ENCODE assay signal across 18 cellular contexts in genomic region chr10:11265486-11265885, GRCh38.
DNase-seq lines count a peak whose midpoint lies in the region; ATAC-seq and TF ChIP-seq lines count a peak whose summit lies in the region.
"Had no signal": no experiment of that assay in that cellular context is flagged by ENCODE, and none has a peak within 500 bp of the region (broad histone marks: within the 10 kb centered on the region; RNA-seq: fewer than 3 reads in every experiment).

No MANE protein-coding gene starts in this region.

- peak overlapping the region; percentile 44 for H3K4me3 Mint-ChIP-seq in activated B cell treated with CpG ODN at 0.5 μM for 24 hours
- H3K4me3 Mint-ChIP-seq in immature natural killer cell: peak overlapping the region in 3 of 5 donors; percentile 4 to 64 (median 29)
- H3K4me3 Mint-ChIP-seq: mesothelial cell of epicardium had no signal

- CTCF ChIA-PET in activated B cell treated with CpG ODN at 0.5 μM for 24 hours (lab: Charles Lee): interaction anchor here (1.7 kb wide), 1 partner anchor 39 kb away, joined by 3 read pairs; no protein-coding TSS in a partner anchor

- intact Hi-C loops in left ventricle myocardium inferior (cut with micrococcal nuclease): no loop called here
- intact Hi-C loops in cardiac septum (cut with DNase I): loop anchor here (10.0 kb wide), 1 partner anchor 381 kb away; no protein-coding TSS in a partner anchor
- intact Hi-C loops in activated B cell treated with CpG ODN at 0.5 μM for 24 hours (cut with micrococcal nuclease): no loop called here
- intact Hi-C loops in heart left ventricle (cut with DNase I): loop anchor here in 9 of 10 donors (5.0 to 10.0 kb wide), 11 partner anchors 71 to 471 kb away; partner anchors contain the start of gene CELF2 (in 2 of the 9)
- intact Hi-C loops in sciatic nerve (cut with DNase I): no loop called here

- peaks cover 77% of the 10 kb centered on the region for H3K4me1 ChIP-seq in left ventricle myocardium inferior
- H3K4me1 ChIP-seq in heart left ventricle: peaks cover 0 to 78% (median 30%) of the 10 kb centered on the region in 12 donors

- POLR2A ChIA-PET in activated B cell treated with CpG ODN at 0.5 μM for 24 hours (lab: Charles Lee): interaction anchor here (0.6 kb wide), 1 partner anchor 101 kb away, joined by 3 read pairs; no protein-coding TSS in a partner anchor

- DNase-seq in left ventricle myocardium inferior: no peak
- DNase-seq in cardiac septum (ENCODE audit: low spot score): no peak
- DNase-seq in activated B cell treated with CpG ODN at 0.5 μM for 24 hours: no peak
- no peak for DNase-seq in immature natural killer cell
- DNase-seq in heart left ventricle: no peak
- no peak for DNase-seq in NCI-H82 treated with DMSO at 0.1 percent for 48 hours (lab: John Stamatoyannopoulos, UW; ENCODE audit: unreplicated experiment)
- DNase-seq in sciatic nerve (ENCODE audit: low spot score): no peak
- DNase-seq: activated effector memory CD4-positive, alpha-beta T cell treated with anti-CD3 and anti-CD28 coated beads, Interleukin-2, amount 50 U/mL, for 16 hours; EL; HCEC 1CT; NCI-H2029; NCI-H446 treated with DMSO at 0.1 percent for 48 hours; T-helper 1 cell; upper lobe of right lung had no signal

- H3K27ac ChIP-seq in left ventricle myocardium inferior (replicated peaks) (peak overlapping the region; percentile 39), heart left ventricle (peak overlapping the region in 1 of 12 donors; percentile 7)
- H3K27ac ChIP-seq: epithelial cell of prostate, upper lobe of right lung had no signal

- H3K9me3 Mint-ChIP-seq in activated B cell treated with CpG ODN at 0.5 μM for 24 hours: no peaks in the 10 kb centered on the region
- no peaks in the 10 kb centered on the region for H3K9me3 Mint-ChIP-seq in immature natural killer cell
- H3K9me3 Mint-ChIP-seq: mesothelial cell of epicardium had no signal

- WGBS in heart left ventricle, 4 donors: 48 to 54% (median 51%) methylated on average over 3 of the region's 3 CpGs

- H3K36me3 ChIP-seq in left ventricle myocardium inferior (peaks cover 15% of the 10 kb centered on the region), heart left ventricle (peaks cover 0 to 91% (median 20%) of the 10 kb centered on the region in 9 donors)

- TF ChIP-seq POLR2A in heart left ventricle (IDR thresholded peaks at IDR 0.05): no peak

- H3K27me3 ChIP-seq in left ventricle myocardium inferior (ENCODE audit: low read depth) (no peaks in the 10 kb centered on the region), heart left ventricle (no peaks in the 10 kb centered on the region)
- H3K27me3 ChIP-seq: upper lobe of right lung had no signal

- H3K4me3 ChIP-seq in left ventricle myocardium inferior (no peak overlapping the region), heart left ventricle (no peak overlapping the region)
- H3K4me3 ChIP-seq: upper lobe of right lung had no signal

- ATAC-seq in activated B cell treated with CpG ODN at 0.5 μM for 24 hours (ENCODE audit: low read depth) (no peak), HG03442 (IDR thresholded peaks at IDR 0.05; ENCODE audit: unreplicated experiment) (no peak), heart left ventricle (no peak), sciatic nerve (no peak)
- ATAC-seq: Right ventricle myocardium inferior, upper lobe of right lung had no signal

- H3K4me1 Mint-ChIP-seq in activated B cell treated with CpG ODN at 0.5 μM for 24 hours: peaks cover 85% of the 10 kb centered on the region
- H3K4me1 Mint-ChIP-seq in immature natural killer cell: peaks cover 86 to 97% of the 10 kb centered on the region in 2 donors

- no peaks in the 10 kb centered on the region for H3K27me3 Mint-ChIP-seq in activated B cell treated with CpG ODN at 0.5 μM for 24 hours
- peaks cover 0 to 40% (median 21%) of the 10 kb centered on the region in 3 donors for H3K27me3 Mint-ChIP-seq in immature natural killer cell (ENCODE audit: low read depth in 3 of 3)

- peaks cover 85% of the 10 kb centered on the region for H3K36me3 Mint-ChIP-seq in activated B cell treated with CpG ODN at 0.5 μM for 24 hours (ENCODE audit: low read depth)
- H3K36me3 Mint-ChIP-seq in immature natural killer cell: peaks cover 0 to 65% (median 50%) of the 10 kb centered on the region in 3 donors
- H3K36me3 Mint-ChIP-seq: mesothelial cell of epicardium had no signal

- H3K9me3 ChIP-seq in left ventricle myocardium inferior (replicated peaks): no peaks in the 10 kb centered on the region
- H3K9me3 ChIP-seq in heart left ventricle: no peaks in the 10 kb centered on the region
- H3K9me3 ChIP-seq: upper lobe of right lung had no signal

- TF ChIP-seq CTCF in left ventricle myocardium inferior (IDR thresholded peaks at IDR 0.05; ENCODE audit: borderline replicate concordance) (no peak), activated B cell treated with CpG ODN at 0.5 μM for 24 hours (IDR thresholded peaks at IDR 0.05) (no peak), heart left ventricle (IDR thresholded peaks at IDR 0.05) (no peak)

- H3K27ac Mint-ChIP-seq in activated B cell treated with CpG ODN at 0.5 μM for 24 hours (peak overlapping the region; percentile 69), immature natural killer cell (peak overlapping the region; percentile 64 to 88 (median 77))
- H3K27ac Mint-ChIP-seq: mesothelial cell of epicardium had no signal

Comparison
In these comparisons a context has a peak if more than half of its experiments do, and no peak if none do; other contexts are left out.
1. intact Hi-C loops: an anchor here in cardiac septum (10.0 kb wide) and heart left ventricle (5.0 to 10.0 kb wide); none called in left ventricle myocardium inferior, activated B cell treated with CpG ODN at 0.5 μM for 24 hours and sciatic nerve.